ENCODE assay signal across 18 cellular contexts in the genomic region with DNA sequence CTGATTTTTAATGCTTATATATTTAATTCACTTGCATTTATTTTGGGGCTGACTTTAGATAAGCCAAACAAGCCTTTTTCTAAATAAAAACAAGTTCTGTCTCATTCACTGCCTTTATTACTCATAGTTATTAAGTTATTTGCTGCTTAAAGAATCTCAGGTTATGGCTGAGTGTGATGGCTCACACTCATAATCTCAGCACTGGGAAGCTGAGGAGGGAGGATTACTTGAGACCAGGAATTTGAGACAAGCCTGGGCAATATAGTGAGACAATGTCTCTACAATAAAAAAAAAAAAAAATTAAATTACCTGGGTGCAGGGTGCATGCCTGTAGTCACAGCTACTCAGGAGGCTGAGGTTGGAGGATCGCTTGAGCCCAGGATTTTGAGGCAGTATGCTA.
DNase-seq lines count a peak whose midpoint lies in the region; TF ChIP-seq lines count a peak whose summit lies in the region.
"Had no signal": no experiment of that assay in that cellular context is flagged by ENCODE, and none has a peak within 500 bp of the region (broad histone marks: within the 10 kb centered on the region; RNA-seq: fewer than 3 reads in every experiment).

No MANE protein-coding gene starts in this region.

- no peak overlapping the region for H3K27ac ChIP-seq in mammary epithelial cell (ENCODE audit: insufficient read depth, low read depth, low read length)
- H3K27ac ChIP-seq in breast epithelium, result no peak overlapping the region
- H3K27ac ChIP-seq in epithelial cell of prostate, result no peak overlapping the region
- no peak overlapping the region for H3K27ac ChIP-seq in right atrium auricular region
- H3K27ac ChIP-seq: 22Rv1; A549; BLaER1 treated with 17β-estradiol and CSF1 and Interleukin-3, amounts not matched to agents 10 nM and 100 nM; C4-2B had no signal

- no TSS peak for BruUV-seq in mammary epithelial cell (replicated peaks; lab: Mats Ljungman, UMichigan)

- CTCF ChIA-PET in mammary epithelial cell (lab: Charles Lee; ENCODE audit: low non-redundant PET), result no interaction called here

- TF ChIP-seq CTCF in mammary epithelial cell (conservative IDR thresholded peaks at IDR 0.05 in 1 of 2, IDR thresholded peaks at IDR 0.05 in 1 of 2; ENCODE audit: extremely low read depth in 1 of 2, insufficient read depth in 1 of 2, low read depth in 1 of 2, low read length in 2 of 2) (no peak), breast epithelium (IDR thresholded peaks at IDR 0.05) (no peak), glutamatergic neuron (IDR thresholded peaks at IDR 0.05; ENCODE audit: partially characterized antibody, unreplicated experiment) (no peak), right atrium auricular region (IDR thresholded peaks at IDR 0.05) (no peak)

- H3K79me2 ChIP-seq in mammary epithelial cell (ENCODE audit: insufficient read depth, low read length), result no peaks in the 10 kb centered on the region

- peaks cover 28% of the 10 kb centered on the region for H3K4me1 Mint-ChIP-seq in glutamatergic neuron (ENCODE audit: low read depth, unreplicated experiment)
- H3K4me1 Mint-ChIP-seq: B cell had no signal

- intact Hi-C loops in mammary epithelial cell (cut with micrococcal nuclease) (no loop called here), breast epithelium (cut with DNase I; ENCODE audit: low total_unique reads) (no loop called here)

- dilution Hi-C loops in mammary epithelial cell (cut with HindIII; ENCODE audit: low sequenced_read_pairs), result no loop called here

- WGBS in mammary epithelial cell (ENCODE audit: low coverage, missing lambda C conversion rate), result 88% methylated on average over 1 of the region's 1 CpG

- H3K27me3 ChIP-seq in mammary epithelial cell (ENCODE audit: insufficient read depth, low read length) (peaks cover 2% of the 10 kb centered on the region), breast epithelium (no peaks in the 10 kb centered on the region), right atrium auricular region (no peaks in the 10 kb centered on the region)
- H3K27me3 ChIP-seq: BLaER1 treated with 17β-estradiol and CSF1 and Interleukin-3, amounts not matched to agents 10 nM and 100 nM had no signal

- H3K27me3 Mint-ChIP-seq in glutamatergic neuron (ENCODE audit: unreplicated experiment), result peaks cover 2% of the 10 kb centered on the region

- H3K36me3 Mint-ChIP-seq in glutamatergic neuron (ENCODE audit: unreplicated experiment), result no peaks in the 10 kb centered on the region
- H3K36me3 Mint-ChIP-seq: CD8-positive, alpha-beta T cell had no signal

- peaks cover 1% of the 10 kb centered on the region for H3K9me3 Mint-ChIP-seq in glutamatergic neuron (ENCODE audit: unreplicated experiment)
- H3K9me3 Mint-ChIP-seq: CD4-positive, alpha-beta T cell; CD8-positive, alpha-beta T cell had no signal

- no peak overlapping the region for H3K4me3 Mint-ChIP-seq in glutamatergic neuron (ENCODE audit: unreplicated experiment)
- H3K4me3 Mint-ChIP-seq: B cell; CD4-positive, alpha-beta T cell; CD8-positive, alpha-beta T cell had no signal

- no peak for TF ChIP-seq POLR2A in breast epithelium (IDR thresholded peaks at IDR 0.05)

- no peaks in the 10 kb centered on the region for H4K20me1 ChIP-seq in mammary epithelial cell (ENCODE audit: insufficient read depth, low read length)
- H4K20me1 ChIP-seq: BLaER1 treated with 17β-estradiol and CSF1 and Interleukin-3, amounts not matched to agents 10 nM and 100 nM had no signal

- H3K4me3 ChIP-seq in mammary epithelial cell (replicated peaks in 1 of 3; ENCODE audit: insufficient read depth in 1 of 3, low read depth in 2 of 3, low read length in 3 of 3) (no peak overlapping the region), breast epithelium (no peak overlapping the region), right atrium auricular region (no peak overlapping the region)
- H3K4me3 ChIP-seq: A549; BLaER1 treated with 17β-estradiol and CSF1 and Interleukin-3, amounts not matched to agents 10 nM and 100 nM had no signal

- no peaks in the 10 kb centered on the region for H3K9me3 ChIP-seq in mammary epithelial cell (replicated peaks; ENCODE audit: insufficient read depth, low read length)
- no peaks in the 10 kb centered on the region for H3K9me3 ChIP-seq in breast epithelium
- no peaks in the 10 kb centered on the region for H3K9me3 ChIP-seq in right atrium auricular region
- H3K9me3 ChIP-seq: A549; BLaER1 treated with 17β-estradiol and CSF1 and Interleukin-3, amounts not matched to agents 10 nM and 100 nM; Caco-2 had no signal

- no peaks in the 10 kb centered on the region for H3K36me3 ChIP-seq in mammary epithelial cell (ENCODE audit: insufficient read depth, low read length)
- H3K36me3 ChIP-seq in breast epithelium, result no peaks in the 10 kb centered on the region
- no peaks in the 10 kb centered on the region for H3K36me3 ChIP-seq in right atrium auricular region
- H3K36me3 ChIP-seq: BLaER1 treated with 17β-estradiol and CSF1 and Interleukin-3, amounts not matched to agents 10 nM and 100 nM had no signal

- DNase-seq in mammary epithelial cell (peak; percentile 16), breast epithelium (ENCODE audit: low spot score in 2 of 2) (no peak), epithelial cell of prostate (ENCODE audit: low read depth, low spot score) (peak; percentile 46), glutamatergic neuron (no peak), UCSD-AML1 (lab: John Stamatoyannopoulos, UW; ENCODE audit: unreplicated experiment) (no peak), right atrium auricular region (ENCODE audit: low spot score) (no peak)
- DNase-seq: AML-193; Caco-2; Calu3; CD4-positive, alpha-beta T cell; CD8-positive, alpha-beta T cell; DMS79 treated with DMSO at 0.1 percent for 48 hours; GF-D8 had no signal

- no peaks in the 10 kb centered on the region for H3K4me1 ChIP-seq in mammary epithelial cell (ENCODE audit: insufficient read depth, low read length)
- no peaks in the 10 kb centered on the region for H3K4me1 ChIP-seq in breast epithelium
- no peaks in the 10 kb centered on the region for H3K4me1 ChIP-seq in right atrium auricular region
- H3K4me1 ChIP-seq: A549; BLaER1 treated with 17β-estradiol and CSF1 and Interleukin-3, amounts not matched to agents 10 nM and 100 nM; Caco-2 had no signal

- in situ Hi-C loops in mammary epithelial cell (cut with MboI; ENCODE audit: low sequenced_read_pairs in 2 of 2), result no loop called here

- no peak overlapping the region for H3K4me2 ChIP-seq in mammary epithelial cell (ENCODE audit: insufficient read depth, low read depth, low read length)
- H3K4me2 ChIP-seq: A549; BLaER1 treated with 17β-estradiol and CSF1 and Interleukin-3, amounts not matched to agents 10 nM and 100 nM had no signal

- no peak overlapping the region for H3K9ac ChIP-seq in mammary epithelial cell (ENCODE audit: insufficient read depth, low read length)
- H3K9ac ChIP-seq: BLaER1 treated with 17β-estradiol and CSF1 and Interleukin-3, amounts not matched to agents 10 nM and 100 nM had no signal

- H2AFZ ChIP-seq in mammary epithelial cell (ENCODE audit: low read depth, low read length), result no peak overlapping the region

- H3K27ac Mint-ChIP-seq in glutamatergic neuron (ENCODE audit: unreplicated experiment), result peak overlapping the region; percentile 55
- H3K27ac Mint-ChIP-seq: B cell; CD4-positive, alpha-beta T cell; CD8-positive, alpha-beta T cell had no signal

Comparison
In these comparisons a context has a peak if more than half of its experiments do, and no peak if none do; other contexts are left out.
1. DNase-seq: peak in mammary epithelial cell (single experiment) and epithelial cell of prostate (single experiment); none in breast epithelium (0 of 2), glutamatergic neuron (single experiment), UCSD-AML1 (single experiment) and right atrium auricular region (single experiment).